In the genomic region with DNA sequence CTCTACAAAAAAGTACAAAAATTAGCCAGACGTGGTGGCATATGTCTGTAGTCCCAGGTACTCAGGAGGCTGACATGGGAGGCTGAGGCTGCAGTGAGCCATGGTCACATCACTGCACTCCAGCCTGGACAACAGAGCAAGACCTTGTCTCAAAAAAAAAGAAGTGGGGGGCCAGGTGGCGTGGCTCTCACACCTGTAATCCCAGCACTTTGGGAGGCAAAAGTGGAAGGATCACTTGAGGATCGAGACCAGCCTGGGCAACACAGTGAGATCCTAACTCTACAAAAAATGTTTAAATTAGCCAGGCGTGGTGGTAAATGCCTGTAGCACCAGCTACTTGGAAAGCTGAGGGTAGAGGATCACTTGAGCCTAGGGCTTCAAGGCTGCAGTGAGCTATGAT, we compare ENCODE assay signal across 29 cellular contexts. TPM values are rescaled to one million over a fixed set of nuclear protein-coding genes. Genes with fewer than 3 reads are reported as not detected.
"Had no signal": no experiment of that assay in that cellular context is flagged by ENCODE, and none has a peak within 500 bp of the region (broad histone marks: within the 10 kb centered on the region; RNA-seq: fewer than 3 reads in every experiment).

No MANE protein-coding gene starts in this region.

- H3K36me3 ChIP-seq: colonic mucosa, esophagus squamous epithelium, gastrocnemius medialis, heart right ventricle, left lung, lower lobe of right lung had no signal

- H3K9me3 Mint-ChIP-seq: dendritic cell treated with granulocyte-macrophage colony-stimulating factor and Interleukin-4, amounts not matched to agents 40 ng/mL and 50 ng/mL, for 4 days; effector memory CD8-positive, alpha-beta T cell; endodermal cell had no signal

- ATAC-seq: effector memory CD8-positive, alpha-beta T cell; esophagus mucosa; gastrocnemius medialis; heart right ventricle; left cardiac atrium; left lung; left ventricle myocardium superior; lower lobe of right lung; mucosa of descending colon had no signal

- H3K27me3 ChIP-seq: colonic mucosa, esophagus squamous epithelium, gastrocnemius medialis, heart right ventricle, left lung had no signal

- H3K4me3 ChIP-seq: colonic mucosa, esophagus squamous epithelium, gastrocnemius medialis, heart right ventricle, left lung, lower lobe of right lung, mucosa of descending colon had no signal

- H3K4me1 ChIP-seq: colonic mucosa, esophagus squamous epithelium, gastrocnemius medialis, heart right ventricle, left lung, lower lobe of right lung had no signal

- H3K9me3 ChIP-seq: colonic mucosa, esophagus squamous epithelium, gastrocnemius medialis, left lung, lower lobe of right lung, mucosa of descending colon had no signal

- H3K4me1 Mint-ChIP-seq: endodermal cell, mesothelial cell of epicardium had no signal

- H3K4me3 Mint-ChIP-seq: dendritic cell treated with granulocyte-macrophage colony-stimulating factor and Interleukin-4, amounts not matched to agents 40 ng/mL and 50 ng/mL, for 4 days; effector memory CD8-positive, alpha-beta T cell; endodermal cell; mesothelial cell of epicardium had no signal

- H3K27ac ChIP-seq: colonic mucosa, epithelial cell of prostate, esophagus squamous epithelium, gastrocnemius medialis, heart right ventricle, left lung, lower lobe of right lung had no signal

- DNase-seq: colonic mucosa; cortex of kidney; effector CD8-positive, alpha-beta T cell; effector memory CD8-positive, alpha-beta T cell; endodermal cell; erythroblast; esophagus squamous epithelium; foreskin fibroblast; foreskin melanocyte; gastrocnemius medialis; glutamatergic neuron; heart right ventricle; hippocampal formation; left cardiac atrium; left lung; left ventricle myocardium superior; lower lobe of right lung; mesenchymal stem cell; mucosa of descending colon had no signal

- H3K27me3 Mint-ChIP-seq: effector memory CD8-positive, alpha-beta T cell had no signal

- H3K27ac Mint-ChIP-seq: dendritic cell treated with granulocyte-macrophage colony-stimulating factor and Interleukin-4, amounts not matched to agents 40 ng/mL and 50 ng/mL, for 4 days; effector memory CD8-positive, alpha-beta T cell; endodermal cell; mesothelial cell of epicardium had no signal

- FAIRE-seq: endometrium, islet of Langerhans, keratinocyte had no signal

RNA-seq across cellular contexts. Expression of a gene that starts 23.1 kb away (rescaled TPM):
- total RNA-seq: dermis microvascular lymphatic vessel endothelial cell, heart right ventricle, left cardiac atrium, left ventricle myocardium superior, lung microvascular endothelial cell, mesenteric fat pad had no signal
- polyA plus RNA-seq: heart right ventricle, keratinocyte had no signal
